8 cellular contexts compared by ENCODE assay signal in genomic region chr22:20115691-20116375, GRCh38. TPM values are rescaled to one million over a fixed set of nuclear protein-coding genes. Genes with fewer than 3 reads are reported as not detected.
DNase-seq lines count a peak whose midpoint lies in the region; ATAC-seq and TF ChIP-seq lines count a peak whose summit lies in the region.

RANBP1 (plus strand) TSS chr22:20116104; CDS start chr22:20116185, 81 bp downstream.

- H3K9me3 Mint-ChIP-seq in activated naive CD4-positive, alpha-beta T cell treated with anti-CD3 and anti-CD28 coated beads for 36 hours, result no peaks in the 10 kb centered on the region
- no peaks in the 10 kb centered on the region for H3K9me3 Mint-ChIP-seq in type B pancreatic cell

- intact Hi-C loops in activated naive CD4-positive, alpha-beta T cell treated with anti-CD3 and anti-CD28 coated beads for 36 hours (cut with micrococcal nuclease), result loop anchor here (2.0 to 10.0 kb wide), 5 partner anchors 15 to 684 kb away; partner anchors contain the start of genes GNB1L, HIRA, KLHL22 and MRPL40

- H3K36me3 Mint-ChIP-seq in activated naive CD4-positive, alpha-beta T cell treated with anti-CD3 and anti-CD28 coated beads for 36 hours (ENCODE audit: low read depth), result peaks cover 40% of the 10 kb centered on the region
- peaks cover 12% of the 10 kb centered on the region for H3K36me3 Mint-ChIP-seq in type B pancreatic cell

- peak within 1 kb of the TSS; percentile 91 for H3K27ac Mint-ChIP-seq in activated naive CD4-positive, alpha-beta T cell treated with anti-CD3 and anti-CD28 coated beads for 36 hours
- H3K27ac Mint-ChIP-seq in type B pancreatic cell, result peak within 1 kb of the TSS; percentile 89

- H3K4me1 Mint-ChIP-seq in activated naive CD4-positive, alpha-beta T cell treated with anti-CD3 and anti-CD28 coated beads for 36 hours (ENCODE audit: low read depth), result peaks cover 49% of the 10 kb centered on the region
- peaks cover 5% of the 10 kb centered on the region for H3K4me1 Mint-ChIP-seq in type B pancreatic cell (ENCODE audit: unreplicated experiment)

- ATAC-seq in HG02798 (IDR thresholded peaks at IDR 0.05; ENCODE audit: poor library complexity, unreplicated experiment) (no peak), GM18511 (IDR thresholded peaks at IDR 0.05; ENCODE audit: unreplicated experiment) (no peak)

- no peak for DNase-seq in activated naive CD4-positive, alpha-beta T cell treated with anti-CD3 and anti-CD28 coated beads for 36 hours
- DNase-seq in activated naive CD4-positive, alpha-beta T cell (lab: John Stamatoyannopoulos, UW), result no peak
- DNase-seq in cerebellum (ENCODE audit: low spot score) (no peak), lung microvascular endothelial cell (ENCODE audit: low read depth in 2 of 2) (no peak), type B pancreatic cell (ENCODE audit: extremely low spot score, unreplicated experiment) (no peak)
- DNase-seq in stimulated activated CD4-positive, alpha-beta T cell treated with anti-CD3 and anti-CD28 coated beads, Interleukin-15, amount 100 ng/mL, for 24 hours, result no peak

- TF ChIP-seq CTCF in type B pancreatic cell (conservative IDR thresholded peaks at IDR 0.05), result no peak

- CTCF ChIA-PET in activated naive CD4-positive, alpha-beta T cell treated with anti-CD3 and anti-CD28 coated beads for 36 hours (lab: Charles Lee), result interaction anchor here (1.1 to 1.9 kb wide), 2 partner anchors 13 to 14 kb away, joined by 3 to 5 read pairs; no protein-coding TSS in a partner anchor

- peak within 1 kb of the TSS; percentile 91 for H3K4me3 Mint-ChIP-seq in activated naive CD4-positive, alpha-beta T cell treated with anti-CD3 and anti-CD28 coated beads for 36 hours
- peak within 1 kb of the TSS; percentile 92 for H3K4me3 Mint-ChIP-seq in type B pancreatic cell

- no peaks in the 10 kb centered on the region for H3K27me3 Mint-ChIP-seq in activated naive CD4-positive, alpha-beta T cell treated with anti-CD3 and anti-CD28 coated beads for 36 hours (ENCODE audit: low read depth)
- no peaks in the 10 kb centered on the region for H3K27me3 Mint-ChIP-seq in type B pancreatic cell

RNA-seq across cellular contexts. Expression of gene RANBP1, which starts in this region (rescaled TPM):
- total RNA-seq in activated naive CD4-positive, alpha-beta T cell treated with anti-CD3 and anti-CD28 coated beads for 36 hours, result 100 to 1,000 TPM; 445 to 455 TPM
- 90.7 TPM for total RNA-seq in cerebellum
- total RNA-seq in lung microvascular endothelial cell, result 99.2 and 108 TPM in 2 replicates
- total RNA-seq in type B pancreatic cell (ENCODE audit: low replicate concordance), result 129 and 235 TPM in 2 replicates
